ENCODE assay signal across 24 cellular contexts in the genomic region with DNA sequence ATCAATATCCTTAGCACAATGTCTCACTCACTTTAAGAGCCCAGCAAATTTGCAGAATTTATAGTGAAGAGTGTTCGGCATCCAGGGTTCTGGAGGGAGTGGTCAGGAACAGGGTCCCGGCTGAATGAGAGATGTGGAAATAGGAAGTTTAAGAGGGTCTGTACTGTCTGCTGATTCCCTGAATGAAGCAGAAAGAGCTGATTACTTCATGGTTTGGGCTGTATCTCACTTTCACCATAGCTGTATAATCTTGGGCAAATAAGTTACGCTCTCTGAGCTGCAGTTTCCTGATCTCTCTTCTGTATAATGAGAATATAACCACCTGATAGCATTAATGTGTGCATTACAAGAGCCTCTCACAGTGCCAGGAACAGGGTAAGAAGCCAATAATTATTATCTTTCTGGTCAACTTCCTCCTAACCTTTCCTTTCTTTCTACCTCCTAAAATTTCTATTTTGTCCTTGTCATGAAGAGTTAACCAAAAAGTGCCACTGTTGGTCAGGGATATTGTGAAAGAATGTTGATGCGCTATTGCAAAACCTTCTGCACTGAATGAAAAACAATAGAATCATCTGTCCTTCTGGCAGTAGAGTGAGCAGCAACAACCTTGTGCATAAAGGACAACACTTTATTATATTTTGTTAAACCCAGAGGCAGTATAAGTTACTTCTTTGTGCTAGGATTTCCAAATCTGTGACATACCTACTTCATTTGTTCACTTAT. TPM values are rescaled to one million over a fixed set of nuclear protein-coding genes. Genes with fewer than 3 reads are reported as not detected.
DNase-seq lines count a peak whose midpoint lies in the region; ATAC-seq and TF ChIP-seq lines count a peak whose summit lies in the region.
"Had no signal": no experiment of that assay in that cellular context is flagged by ENCODE, and none has a peak within 500 bp of the region (broad histone marks: within the 10 kb centered on the region; RNA-seq: fewer than 3 reads in every experiment).

No MANE protein-coding gene starts in this region.

- H3K4me1 Mint-ChIP-seq in CD14-positive monocyte = peaks cover 14% of the 10 kb centered on the region

- H3K9ac ChIP-seq in mammary epithelial cell (ENCODE audit: insufficient read depth, low read length) (no peak overlapping the region), liver (ENCODE audit: low read depth in 1 of 2, low read length in 2 of 2) (peak overlapping the region in 1 of 2 donors; percentile 0)
- H3K9ac ChIP-seq: KMS-11 had no signal

- H3K27ac ChIP-seq in mammary epithelial cell (ENCODE audit: insufficient read depth, low read depth, low read length) (no peak overlapping the region), liver (ENCODE audit: low read depth in 1 of 2, low read length in 2 of 2) (peak overlapping the region; percentile 10 to 70)
- H3K27ac ChIP-seq: brain microvascular endothelial cell, KMS-11, right atrium auricular region, vagina had no signal

- no peaks in the 10 kb centered on the region for H3K4me1 ChIP-seq in mammary epithelial cell (ENCODE audit: insufficient read depth, low read length)
- peaks cover 13 to 42% (median 37%) of the 10 kb centered on the region in 4 donors for H3K4me1 ChIP-seq in liver (ENCODE audit: control insufficient read depth in 4 of 4, insufficient read depth in 4 of 4, low read length in 3 of 4)
- H3K4me1 ChIP-seq: right atrium auricular region had no signal

- H3K36me3 ChIP-seq in mammary epithelial cell (ENCODE audit: insufficient read depth, low read length) = no peaks in the 10 kb centered on the region
- H3K36me3 ChIP-seq in liver (ENCODE audit: control insufficient read depth in 4 of 4, insufficient read depth in 3 of 4, low read depth in 1 of 4, low read length in 3 of 4) = no peaks in the 10 kb centered on the region
- H3K36me3 ChIP-seq: brain microvascular endothelial cell, right atrium auricular region, vagina had no signal

- TF ChIP-seq RAD21 in liver (IDR thresholded peaks at IDR 0.05) = peak; percentile 39 to 48

- intact Hi-C loops in CD14-positive monocyte (cut with micrococcal nuclease) (no loop called here), mammary epithelial cell (cut with micrococcal nuclease) (no loop called here)

- dilution Hi-C loops in mammary epithelial cell (cut with HindIII; ENCODE audit: low sequenced_read_pairs) = no loop called here

- BruUV-seq in mammary epithelial cell (replicated peaks; lab: Mats Ljungman, UMichigan) = no TSS peak

- H2AFZ ChIP-seq in mammary epithelial cell (ENCODE audit: low read depth, low read length) = no peak overlapping the region

- H3K9me3 ChIP-seq in mammary epithelial cell (replicated peaks; ENCODE audit: insufficient read depth, low read length) (no peaks in the 10 kb centered on the region), liver (ENCODE audit: control insufficient read depth in 4 of 4, low read length in 3 of 4) (no peaks in the 10 kb centered on the region)
- H3K9me3 ChIP-seq: right atrium auricular region, vagina had no signal

- no peak overlapping the region for H3K4me2 ChIP-seq in mammary epithelial cell (ENCODE audit: insufficient read depth, low read depth, low read length)
- H3K4me2 ChIP-seq: KMS-11 had no signal

- H3K27ac Mint-ChIP-seq in CD14-positive monocyte = peak overlapping the region in 6 of 7 donors; percentile 33 to 79 (median 62)
- H3K27ac Mint-ChIP-seq: CD4-positive, alpha-beta T cell had no signal

- ATAC-seq in HG03432 (IDR thresholded peaks at IDR 0.05; ENCODE audit: unreplicated experiment) = no peak

- 71% methylated on average over 4 of the region's 4 CpGs for WGBS in mammary epithelial cell (ENCODE audit: low coverage, missing lambda C conversion rate)
- 51% methylated on average over 4 of the region's 4 CpGs for WGBS in liver

- peaks cover 0 to 4% (median 0%) of the 10 kb centered on the region in 3 donors for H3K27me3 Mint-ChIP-seq in CD14-positive monocyte (ENCODE audit: low read depth in 3 of 3)

- TF ChIP-seq CTCF in CD14-positive monocyte (IDR thresholded peaks at IDR 0.05) (no peak), mammary epithelial cell (conservative IDR thresholded peaks at IDR 0.05 in 1 of 2, IDR thresholded peaks at IDR 0.05 in 1 of 2; ENCODE audit: extremely low read depth in 1 of 2, insufficient read depth in 1 of 2, low read depth in 1 of 2, low read length in 2 of 2) (no peak), liver (IDR thresholded peaks at IDR 0.05; ENCODE audit: low read depth, low read length, missing input control) (no peak)

- no peaks in the 10 kb centered on the region for H3K79me2 ChIP-seq in mammary epithelial cell (ENCODE audit: insufficient read depth, low read length)

- H3K4me3 ChIP-seq in mammary epithelial cell (replicated peaks in 1 of 3; ENCODE audit: insufficient read depth in 1 of 3, low read depth in 2 of 3, low read length in 3 of 3) = no peak overlapping the region
- H3K4me3 ChIP-seq in liver (ENCODE audit: low read depth in 1 of 3, low read length in 3 of 3) = no peak overlapping the region
- H3K4me3 ChIP-seq: right atrium auricular region, vagina had no signal

- CTCF ChIA-PET in mammary epithelial cell (lab: Charles Lee; ENCODE audit: low non-redundant PET) = no interaction called here

- H3K9me3 Mint-ChIP-seq in CD14-positive monocyte = peaks cover 0 to 3% (median 1%) of the 10 kb centered on the region in 7 donors

- H3K27me3 ChIP-seq in mammary epithelial cell (ENCODE audit: insufficient read depth, low read length) = no peaks in the 10 kb centered on the region
- no peaks in the 10 kb centered on the region for H3K27me3 ChIP-seq in liver (ENCODE audit: control insufficient read depth in 4 of 4, insufficient read depth in 4 of 4, low read length in 3 of 4)
- H3K27me3 ChIP-seq: brain microvascular endothelial cell, right atrium auricular region, vagina had no signal

- no peaks in the 10 kb centered on the region for H3K36me3 Mint-ChIP-seq in CD14-positive monocyte

- DNase-seq in CD14-positive monocyte (ENCODE audit: low spot score) = no peak
- peak; percentile 62 to 89 for DNase-seq in NOMO-1 (lab: John Stamatoyannopoulos, UW; ENCODE audit: unreplicated experiment in 2 of 2)
- peak; percentile 47 for DNase-seq in mammary epithelial cell
- DNase-seq in activated gamma-delta T cell treated with Interleukin-2 at 50 U/mL for 16 hours = no peak
- DNase-seq in DMS153 (lab: John Stamatoyannopoulos, UW) = no peak
- no peak for DNase-seq in NCI-H187 treated with DMSO at 0.1 percent for 48 hours (lab: John Stamatoyannopoulos, UW)
- DNase-seq: activated CD4-positive, alpha-beta T cell treated with anti-CD3 and anti-CD28 coated beads, Interleukin-2, amount 50 U/mL, for 1 hour; activated CD8-positive, alpha-beta memory T cell treated with anti-CD3 and anti-CD28 coated beads, Interleukin-2, amount 50 U/mL, for 4 hours; brain microvascular endothelial cell; CD4-positive, alpha-beta T cell; DMS79 treated with DMSO at 0.1 percent for 48 hours; foreskin melanocyte; kidney; NCI-H1105 treated with DMSO at 0.1 percent for 48 hours; NCI-H2107; NCI-H510A treated with DMSO at 0.1 percent for 48 hours; occipital lobe; SHP77 had no signal

- in situ Hi-C loops in mammary epithelial cell (cut with MboI; ENCODE audit: low sequenced_read_pairs in 2 of 2) = no loop called here

- no peaks in the 10 kb centered on the region for H4K20me1 ChIP-seq in mammary epithelial cell (ENCODE audit: insufficient read depth, low read length)

- peak overlapping the region; percentile 2 to 48 for H3K4me3 Mint-ChIP-seq in CD14-positive monocyte
- H3K4me3 Mint-ChIP-seq: CD4-positive, alpha-beta T cell had no signal

TF ChIP-seq in liver, 16 proteins besides CTCF, POLR2A, EP300 and RAD21 (continues in another document):
- TF ChIP-seq YY1 (IDR thresholded peaks at IDR 0.05) (peak; percentile 29), GABPA (IDR thresholded peaks at IDR 0.05 in 1 of 2, conservative IDR thresholded peaks at IDR 0.05 in 1 of 2) (no peak), HNF4G (IDR thresholded peaks at IDR 0.05) (no peak), TAF1 (conservative IDR thresholded peaks at IDR 0.05) (no peak), FOXA1 (IDR thresholded peaks at IDR 0.05) (no peak), SP1 (IDR thresholded peaks at IDR 0.05) (peak; percentile 11), RXRA (IDR thresholded peaks at IDR 0.05) (peak; percentile 21 to 72)
- TF ChIP-seq, protein P1, sequence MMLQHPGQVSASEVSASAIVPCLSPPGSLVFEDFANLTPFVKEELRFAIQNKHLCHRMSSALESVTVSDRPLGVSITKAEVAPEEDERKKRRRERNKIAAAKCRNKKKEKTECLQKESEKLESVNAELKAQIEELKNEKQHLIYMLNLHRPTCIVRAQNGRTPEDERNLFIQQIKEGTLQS (IDR thresholded peaks at IDR 0.05) = no peak
- TF ChIP-seq, protein P2, sequence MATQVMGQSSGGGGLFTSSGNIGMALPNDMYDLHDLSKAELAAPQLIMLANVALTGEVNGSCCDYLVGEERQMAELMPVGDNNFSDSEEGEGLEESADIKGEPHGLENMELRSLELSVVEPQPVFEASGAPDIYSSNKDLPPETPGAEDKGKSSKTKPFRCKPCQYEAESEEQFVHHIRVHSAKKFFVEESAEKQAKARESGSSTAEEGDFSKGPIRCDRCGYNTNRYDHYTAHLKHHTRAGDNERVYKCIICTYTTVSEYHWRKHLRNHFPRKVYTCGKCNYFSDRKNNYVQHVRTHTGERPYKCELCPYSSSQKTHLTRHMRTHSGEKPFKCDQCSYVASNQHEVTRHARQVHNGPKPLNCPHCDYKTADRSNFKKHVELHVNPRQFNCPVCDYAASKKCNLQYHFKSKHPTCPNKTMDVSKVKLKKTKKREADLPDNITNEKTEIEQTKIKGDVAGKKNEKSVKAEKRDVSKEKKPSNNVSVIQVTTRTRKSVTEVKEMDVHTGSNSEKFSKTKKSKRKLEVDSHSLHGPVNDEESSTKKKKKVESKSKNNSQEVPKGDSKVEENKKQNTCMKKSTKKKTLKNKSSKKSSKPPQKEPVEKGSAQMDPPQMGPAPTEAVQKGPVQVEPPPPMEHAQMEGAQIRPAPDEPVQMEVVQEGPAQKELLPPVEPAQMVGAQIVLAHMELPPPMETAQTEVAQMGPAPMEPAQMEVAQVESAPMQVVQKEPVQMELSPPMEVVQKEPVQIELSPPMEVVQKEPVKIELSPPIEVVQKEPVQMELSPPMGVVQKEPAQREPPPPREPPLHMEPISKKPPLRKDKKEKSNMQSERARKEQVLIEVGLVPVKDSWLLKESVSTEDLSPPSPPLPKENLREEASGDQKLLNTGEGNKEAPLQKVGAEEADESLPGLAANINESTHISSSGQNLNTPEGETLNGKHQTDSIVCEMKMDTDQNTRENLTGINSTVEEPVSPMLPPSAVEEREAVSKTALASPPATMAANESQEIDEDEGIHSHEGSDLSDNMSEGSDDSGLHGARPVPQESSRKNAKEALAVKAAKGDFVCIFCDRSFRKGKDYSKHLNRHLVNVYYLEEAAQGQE (IDR thresholded peaks at IDR 0.05) = no peak
- TF ChIP-seq, protein P3, sequence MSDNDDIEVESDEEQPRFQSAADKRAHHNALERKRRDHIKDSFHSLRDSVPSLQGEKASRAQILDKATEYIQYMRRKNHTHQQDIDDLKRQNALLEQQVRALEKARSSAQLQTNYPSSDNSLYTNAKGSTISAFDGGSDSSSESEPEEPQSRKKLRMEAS (IDR thresholded peaks at IDR 0.05) = no peak

RNA-seq across cellular contexts. Expression of a gene that starts 14.7 kb away (rescaled TPM):
- polyA plus RNA-seq in CD14-positive monocyte (under 1 TPM in 1 of 2 donors, not detected in 1; 0.88 TPM), mammary epithelial cell (0.02 TPM), liver (under 1 TPM; 0.46 to 0.67 TPM)
- total RNA-seq in mammary epithelial cell (under 1 TPM in 1 of 2 donors, not detected in 1; 0.33 TPM), liver (under 1 TPM; 0.05 to 0.33 TPM)
- not detected for polyA minus RNA-seq in mammary epithelial cell
- total RNA-seq: CD4-positive, alpha-beta T cell; T-helper 1 cell treated with Interleukin-12 subunit alpha and Interleukin-12 subunit beta and Interleukin-4 antibody, amounts not matched to agents 30 ng/mL and 1 ng/mL, for 36 hours had no signal

Comparison
In these comparisons a context has a peak if more than half of its experiments do, and no peak if none do; other contexts are left out.
1. DNase-seq: peak in NOMO-1 (2 of 2) and mammary epithelial cell (single experiment); none in CD14-positive monocyte (single experiment), activated gamma-delta T cell treated with Interleukin-2 at 50 U/mL for 16 hours (single experiment), DMS153 (single experiment) and NCI-H187 treated with DMSO at 0.1 percent for 48 hours (single experiment).